1 cellular context compared by ENCODE assay signal in the genomic region with DNA sequence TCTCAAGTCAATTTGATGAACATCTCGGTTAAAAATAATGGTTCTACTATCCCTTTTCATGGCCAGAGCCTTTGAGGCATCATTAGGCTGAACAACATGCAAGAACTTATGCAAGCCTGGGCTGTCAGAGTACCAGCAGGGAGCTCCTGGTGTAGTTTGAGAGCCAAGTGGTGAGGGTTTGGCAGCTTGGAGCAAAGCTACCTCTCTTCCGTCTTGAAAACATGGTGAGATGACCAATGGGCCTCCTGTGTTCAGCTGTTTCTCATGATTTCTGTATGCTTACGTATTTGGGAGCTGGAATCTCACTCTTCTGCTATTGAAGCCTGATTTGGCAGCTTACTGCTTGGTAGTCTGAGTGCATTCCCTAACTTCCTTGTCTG.
TF ChIP-seq lines count a peak whose summit lies in the region.

No MANE protein-coding gene starts in this region.

TF ChIP-seq in WTC11, 78 proteins besides CTCF, POLR2A, EP300 and RAD21 (continued from another document):
- TF ChIP-seq, protein P1, sequence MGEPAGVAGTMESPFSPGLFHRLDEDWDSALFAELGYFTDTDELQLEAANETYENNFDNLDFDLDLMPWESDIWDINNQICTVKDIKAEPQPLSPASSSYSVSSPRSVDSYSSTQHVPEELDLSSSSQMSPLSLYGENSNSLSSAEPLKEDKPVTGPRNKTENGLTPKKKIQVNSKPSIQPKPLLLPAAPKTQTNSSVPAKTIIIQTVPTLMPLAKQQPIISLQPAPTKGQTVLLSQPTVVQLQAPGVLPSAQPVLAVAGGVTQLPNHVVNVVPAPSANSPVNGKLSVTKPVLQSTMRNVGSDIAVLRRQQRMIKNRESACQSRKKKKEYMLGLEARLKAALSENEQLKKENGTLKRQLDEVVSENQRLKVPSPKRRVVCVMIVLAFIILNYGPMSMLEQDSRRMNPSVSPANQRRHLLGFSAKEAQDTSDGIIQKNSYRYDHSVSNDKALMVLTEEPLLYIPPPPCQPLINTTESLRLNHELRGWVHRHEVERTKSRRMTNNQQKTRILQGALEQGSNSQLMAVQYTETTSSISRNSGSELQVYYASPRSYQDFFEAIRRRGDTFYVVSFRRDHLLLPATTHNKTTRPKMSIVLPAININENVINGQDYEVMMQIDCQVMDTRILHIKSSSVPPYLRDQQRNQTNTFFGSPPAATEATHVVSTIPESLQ (CRISPR knock-in tag; IDR thresholded peaks at IDR 0.05), result no peak
- TF ChIP-seq RELA (CRISPR knock-in tag; IDR thresholded peaks at IDR 0.05; ENCODE audit: borderline replicate concordance) (no peak), ATF1 (CRISPR knock-in tag; IDR thresholded peaks at IDR 0.05) (no peak), IRF2 (CRISPR knock-in tag; IDR thresholded peaks at IDR 0.05; ENCODE audit: borderline replicate concordance, low read depth) (no peak), JUN (CRISPR knock-in tag; IDR thresholded peaks at IDR 0.05) (no peak), OVOL2 (CRISPR knock-in tag; IDR thresholded peaks at IDR 0.05; ENCODE audit: borderline replicate concordance) (no peak), ZNF317 (CRISPR knock-in tag; IDR thresholded peaks at IDR 0.05; ENCODE audit: borderline replicate concordance, low read depth) (no peak), CREB1 (CRISPR knock-in tag; IDR thresholded peaks at IDR 0.05) (no peak), SMAD3 (CRISPR knock-in tag; IDR thresholded peaks at IDR 0.05; ENCODE audit: borderline replicate concordance) (no peak)
- TF ChIP-seq, protein P2, sequence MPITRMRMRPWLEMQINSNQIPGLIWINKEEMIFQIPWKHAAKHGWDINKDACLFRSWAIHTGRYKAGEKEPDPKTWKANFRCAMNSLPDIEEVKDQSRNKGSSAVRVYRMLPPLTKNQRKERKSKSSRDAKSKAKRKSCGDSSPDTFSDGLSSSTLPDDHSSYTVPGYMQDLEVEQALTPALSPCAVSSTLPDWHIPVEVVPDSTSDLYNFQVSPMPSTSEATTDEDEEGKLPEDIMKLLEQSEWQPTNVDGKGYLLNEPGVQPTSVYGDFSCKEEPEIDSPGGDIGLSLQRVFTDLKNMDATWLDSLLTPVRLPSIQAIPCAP (CRISPR knock-in tag; IDR thresholded peaks at IDR 0.05), result no peak
- TF ChIP-seq, protein P3, sequence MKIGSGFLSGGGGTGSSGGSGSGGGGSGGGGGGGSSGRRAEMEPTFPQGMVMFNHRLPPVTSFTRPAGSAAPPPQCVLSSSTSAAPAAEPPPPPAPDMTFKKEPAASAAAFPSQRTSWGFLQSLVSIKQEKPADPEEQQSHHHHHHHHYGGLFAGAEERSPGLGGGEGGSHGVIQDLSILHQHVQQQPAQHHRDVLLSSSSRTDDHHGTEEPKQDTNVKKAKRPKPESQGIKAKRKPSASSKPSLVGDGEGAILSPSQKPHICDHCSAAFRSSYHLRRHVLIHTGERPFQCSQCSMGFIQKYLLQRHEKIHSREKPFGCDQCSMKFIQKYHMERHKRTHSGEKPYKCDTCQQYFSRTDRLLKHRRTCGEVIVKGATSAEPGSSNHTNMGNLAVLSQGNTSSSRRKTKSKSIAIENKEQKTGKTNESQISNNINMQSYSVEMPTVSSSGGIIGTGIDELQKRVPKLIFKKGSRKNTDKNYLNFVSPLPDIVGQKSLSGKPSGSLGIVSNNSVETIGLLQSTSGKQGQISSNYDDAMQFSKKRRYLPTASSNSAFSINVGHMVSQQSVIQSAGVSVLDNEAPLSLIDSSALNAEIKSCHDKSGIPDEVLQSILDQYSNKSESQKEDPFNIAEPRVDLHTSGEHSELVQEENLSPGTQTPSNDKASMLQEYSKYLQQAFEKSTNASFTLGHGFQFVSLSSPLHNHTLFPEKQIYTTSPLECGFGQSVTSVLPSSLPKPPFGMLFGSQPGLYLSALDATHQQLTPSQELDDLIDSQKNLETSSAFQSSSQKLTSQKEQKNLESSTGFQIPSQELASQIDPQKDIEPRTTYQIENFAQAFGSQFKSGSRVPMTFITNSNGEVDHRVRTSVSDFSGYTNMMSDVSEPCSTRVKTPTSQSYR (CRISPR knock-in tag; IDR thresholded peaks at IDR 0.05), result no peak
- TF ChIP-seq, protein P4, sequence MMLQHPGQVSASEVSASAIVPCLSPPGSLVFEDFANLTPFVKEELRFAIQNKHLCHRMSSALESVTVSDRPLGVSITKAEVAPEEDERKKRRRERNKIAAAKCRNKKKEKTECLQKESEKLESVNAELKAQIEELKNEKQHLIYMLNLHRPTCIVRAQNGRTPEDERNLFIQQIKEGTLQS (CRISPR knock-in tag; conservative IDR thresholded peaks at IDR 0.05), result no peak
